Comparison of ENCODE assay signal across 1 cellular context in the genomic region with DNA sequence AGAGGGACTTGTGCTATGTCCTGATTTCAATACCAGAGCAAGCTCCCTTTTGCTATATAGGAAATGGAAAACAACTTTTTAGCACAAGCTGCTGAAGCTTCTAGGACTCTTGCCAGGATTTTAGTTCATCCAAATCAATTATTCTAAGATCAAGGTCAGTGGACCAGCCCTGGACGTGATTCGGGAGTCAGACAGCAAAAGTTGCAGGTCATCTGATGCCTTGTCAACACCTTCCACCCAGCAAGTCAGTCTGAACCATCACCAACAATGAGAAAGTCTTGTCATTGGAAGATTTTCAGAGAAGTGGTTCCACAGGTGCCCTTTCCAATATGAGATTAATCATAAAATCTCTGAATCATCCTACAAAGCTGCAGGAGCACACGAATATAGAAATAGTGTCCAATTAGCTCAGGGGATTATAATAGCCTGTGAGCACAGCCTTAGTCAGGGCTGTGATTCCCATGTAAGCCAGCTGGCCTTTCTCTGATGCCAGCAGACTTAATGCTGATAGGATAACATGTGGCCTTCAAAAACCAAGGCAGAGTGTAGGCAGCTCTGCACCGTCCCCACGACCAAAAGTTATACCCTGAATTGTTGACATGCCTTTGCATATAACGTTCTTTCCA.
TF ChIP-seq lines count a peak whose summit lies in the region.

No MANE protein-coding gene starts in this region.

TF ChIP-seq in SK-N-SH, 30 proteins besides CTCF, POLR2A, EP300 and RAD21 (continued from another document):
- TF ChIP-seq GABPA (IDR thresholded peaks at IDR 0.05; ENCODE audit: low read depth) (no peak), CHD2 (IDR thresholded peaks at IDR 0.05; ENCODE audit: low read length, partially characterized antibody) (no peak), EZH2phosphoT487 (IDR thresholded peaks at IDR 0.05; ENCODE audit: borderline replicate concordance, low read depth) (no peak), TEAD4 (IDR thresholded peaks at IDR 0.05; ENCODE audit: borderline replicate concordance, insufficient read depth) (peak; percentile 32; the same call in 1 of the 2 replicates), FOSL2 (IDR thresholded peaks at IDR 0.05; ENCODE audit: borderline replicate concordance, low read depth) (peak; percentile 81), SMC3 (IDR thresholded peaks at IDR 0.05; ENCODE audit: low read depth, low read length) (no peak), JUND (IDR thresholded peaks at IDR 0.05) (peak; percentile 79), TCF12 (IDR thresholded peaks at IDR 0.05) (peak; percentile 94)
- TF ChIP-seq, protein P1, sequence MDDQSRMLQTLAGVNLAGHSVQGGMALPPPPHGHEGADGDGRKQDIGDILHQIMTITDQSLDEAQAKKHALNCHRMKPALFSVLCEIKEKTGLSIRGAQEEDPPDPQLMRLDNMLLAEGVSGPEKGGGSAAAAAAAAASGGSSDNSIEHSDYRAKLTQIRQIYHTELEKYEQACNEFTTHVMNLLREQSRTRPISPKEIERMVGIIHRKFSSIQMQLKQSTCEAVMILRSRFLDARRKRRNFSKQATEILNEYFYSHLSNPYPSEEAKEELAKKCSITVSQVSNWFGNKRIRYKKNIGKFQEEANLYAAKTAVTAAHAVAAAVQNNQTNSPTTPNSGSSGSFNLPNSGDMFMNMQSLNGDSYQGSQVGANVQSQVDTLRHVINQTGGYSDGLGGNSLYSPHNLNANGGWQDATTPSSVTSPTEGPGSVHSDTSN (IDR thresholded peaks at IDR 0.05) = peak; percentile 74
